Comparison of ENCODE assay signal across 17 cellular contexts in genomic region chr9:78954286-78954685, GRCh38.
DNase-seq lines count a peak whose midpoint lies in the region; TF ChIP-seq lines count a peak whose summit lies in the region.
"Had no signal": no experiment of that assay in that cellular context is flagged by ENCODE, and none has a peak within 500 bp of the region (broad histone marks: within the 10 kb centered on the region; RNA-seq: fewer than 3 reads in every experiment).

No MANE protein-coding gene starts in this region.

- H3K27me3 Mint-ChIP-seq in endothelial cell (ENCODE audit: unreplicated experiment) = peaks cover 2% of the 10 kb centered on the region

- peak; percentile 20 for DNase-seq in DMS53 (lab: John Stamatoyannopoulos, UW)
- no peak for DNase-seq in DMS53 treated with DMSO at 0.1 percent for 48 hours (lab: John Stamatoyannopoulos, UW; ENCODE audit: unreplicated experiment)
- peak; percentile 79 for DNase-seq in choroid plexus epithelial cell (ENCODE audit: low read depth)
- DNase-seq in iris pigment epithelial cell (ENCODE audit: low read depth) = peak; percentile 31
- peak; percentile 19 for DNase-seq in stromal cell of bone marrow (ENCODE audit: low read depth)
- no peak for DNase-seq in NCI-H1436 treated with DMSO at 0.1 percent for 48 hours (lab: John Stamatoyannopoulos, UW)
- DNase-seq in endothelial cell (ENCODE audit: low spot score) = no peak
- DNase-seq in retina = no peak
- DNase-seq: Caco-2, GOT3, Karpas-422, NCI-H1417 treated with DMSO at 0.1 percent for 48 hours, NCI-H2107, NCI-H226, NCI-H526 treated with DMSO at 0.1 percent for 48 hours, OCI-M1 had no signal

- H3K4me3 Mint-ChIP-seq in endothelial cell (ENCODE audit: unreplicated experiment) = no peak overlapping the region

- no peaks in the 10 kb centered on the region for H3K36me3 Mint-ChIP-seq in endothelial cell (ENCODE audit: low read depth, unreplicated experiment)

- TF ChIP-seq CTCF in choroid plexus epithelial cell (conservative IDR thresholded peaks at IDR 0.05; ENCODE audit: low read depth, low read length) (no peak), endothelial cell (IDR thresholded peaks at IDR 0.05; ENCODE audit: unreplicated experiment) (no peak)

- H3K4me3 ChIP-seq in choroid plexus epithelial cell (ENCODE audit: low read depth, low read length) = no peak overlapping the region
- H3K4me3 ChIP-seq: SJSA1 had no signal

- peaks cover 8% of the 10 kb centered on the region for H3K9me3 Mint-ChIP-seq in endothelial cell (ENCODE audit: unreplicated experiment)

- H3K27ac Mint-ChIP-seq in endothelial cell (ENCODE audit: unreplicated experiment) = no peak overlapping the region

- peaks cover 2% of the 10 kb centered on the region for H3K4me1 Mint-ChIP-seq in endothelial cell (ENCODE audit: unreplicated experiment)

Comparison
In these comparisons a context has a peak if more than half of its experiments do, and no peak if none do; other contexts are left out.
1. DNase-seq: peak in DMS53 (single experiment), choroid plexus epithelial cell (single experiment), iris pigment epithelial cell (single experiment) and stromal cell of bone marrow (single experiment); none in DMS53 treated with DMSO at 0.1 percent for 48 hours (single experiment), NCI-H1436 treated with DMSO at 0.1 percent for 48 hours (single experiment), endothelial cell (single experiment) and retina (single experiment).